7 cellular contexts compared by ENCODE assay signal in the genomic region with DNA sequence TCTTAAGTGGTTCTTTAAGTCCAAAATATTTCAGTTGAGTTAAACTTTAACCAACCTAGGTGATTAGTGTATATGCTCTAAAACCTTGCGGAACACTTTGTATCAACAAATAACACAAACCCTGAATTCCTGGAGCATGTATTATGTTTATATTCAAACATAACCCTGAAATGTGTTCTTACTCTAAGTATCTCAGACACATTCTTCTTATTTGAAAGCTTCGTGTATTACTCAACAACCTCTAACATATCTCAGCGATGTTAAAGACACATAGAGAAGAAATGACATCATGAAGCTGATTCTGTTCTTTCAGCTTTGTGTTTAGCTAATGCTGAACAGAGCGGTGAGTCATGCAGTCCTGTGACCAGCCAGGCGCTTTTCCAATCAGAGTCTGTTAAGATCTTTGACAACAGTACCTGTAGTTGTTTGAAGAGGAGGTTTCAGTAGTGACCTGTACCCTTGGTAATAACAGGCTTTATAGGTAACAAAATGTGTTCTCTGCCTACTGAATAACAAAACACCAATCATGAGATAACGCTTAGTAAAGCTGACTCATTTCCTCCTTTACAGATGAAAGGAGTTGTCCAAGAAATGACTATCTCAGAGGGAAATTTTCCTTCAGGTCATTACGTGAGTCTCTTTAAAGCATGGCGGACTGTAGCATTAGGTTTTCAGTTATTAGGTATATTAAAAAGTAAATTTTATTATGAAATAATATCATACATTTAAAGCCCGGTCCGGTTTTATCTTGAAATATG.
DNase-seq lines count a peak whose midpoint lies in the region; ATAC-seq and TF ChIP-seq lines count a peak whose summit lies in the region.

No MANE protein-coding gene starts in this region.

- H3K4me3 Mint-ChIP-seq in activated CD4-positive, alpha-beta T cell treated with anti-CD3 and anti-CD28 coated beads, Interleukin-2, amount 10 ng/mL, durations not matched to agents 7 days and 5 days: no peak overlapping the region
- H3K4me3 Mint-ChIP-seq in naive B cell: no peak overlapping the region

- TF ChIP-seq CTCF in NB4 (IDR thresholded peaks at IDR 0.05; ENCODE audit: low read depth, low read length): no peak
- no peak for TF ChIP-seq CTCF in epithelial cell of esophagus (IDR thresholded peaks at IDR 0.05; ENCODE audit: insufficient read depth, low read depth, low read length, missing control alignments)

- H3K9me3 Mint-ChIP-seq in activated CD4-positive, alpha-beta T cell treated with anti-CD3 and anti-CD28 coated beads, Interleukin-2, amount 10 ng/mL, durations not matched to agents 7 days and 5 days: peaks cover 10% of the 10 kb centered on the region
- no peaks in the 10 kb centered on the region for H3K9me3 Mint-ChIP-seq in naive B cell

- CTCF ChIA-PET in activated CD4-positive, alpha-beta T cell treated with anti-CD3 and anti-CD28 coated beads, Interleukin-2, amount 10 ng/mL, durations not matched to agents 7 days and 5 days (lab: Charles Lee): interaction anchor here (1.0 to 2.9 kb wide), 11 partner anchors 10 to 286 kb away, joined by 3 to 14 read pairs (median 3); no protein-coding TSS in a partner anchor

- DNase-seq in NB4 (ENCODE audit: low read depth) (peak; percentile 58), epithelial cell of esophagus (ENCODE audit: low read depth) (peak; percentile 100), naive B cell (no peak), superior temporal gyrus (ENCODE audit: extremely low spot score) (peak; percentile 69)
- peak; percentile 62 for DNase-seq in activated CD4-positive, alpha-beta T cell treated with anti-CD3 and anti-CD28 coated beads, Interleukin-2, amount 10 ng/mL, durations not matched to agents 7 days and 5 days

- POLR2A ChIA-PET in activated CD4-positive, alpha-beta T cell treated with anti-CD3 and anti-CD28 coated beads, Interleukin-2, amount 10 ng/mL, durations not matched to agents 7 days and 5 days (lab: Charles Lee): interaction anchor here (1.0 to 1.4 kb wide), 3 partner anchors 42 to 77 kb away, joined by 3 to 6 read pairs (median 4); partner anchors contain the start of gene KLF6

- TF ChIP-seq POLR2A in GM18505 (IDR thresholded peaks at IDR 0.05; ENCODE audit: borderline replicate concordance, extremely low read depth, insufficient read depth, insufficient read length) (no peak), NB4 (IDR thresholded peaks at IDR 0.05; ENCODE audit: extremely low read depth, insufficient read length) (no peak)

- H3K36me3 Mint-ChIP-seq in activated CD4-positive, alpha-beta T cell treated with anti-CD3 and anti-CD28 coated beads, Interleukin-2, amount 10 ng/mL, durations not matched to agents 7 days and 5 days (ENCODE audit: low read depth): no peaks in the 10 kb centered on the region
- H3K36me3 Mint-ChIP-seq in naive B cell: no peaks in the 10 kb centered on the region

- H3K27ac Mint-ChIP-seq in activated CD4-positive, alpha-beta T cell treated with anti-CD3 and anti-CD28 coated beads, Interleukin-2, amount 10 ng/mL, durations not matched to agents 7 days and 5 days: peak overlapping the region; percentile 48
- H3K27ac Mint-ChIP-seq in naive B cell: peak overlapping the region in 3 of 6 donors; percentile 36 to 86 (median 38)

- ATAC-seq in GM18505 (IDR thresholded peaks at IDR 0.05; ENCODE audit: unreplicated experiment) (peak; percentile 79), HG02588 (IDR thresholded peaks at IDR 0.05; ENCODE audit: unreplicated experiment) (peak; percentile 91), naive B cell (ENCODE audit: low read depth in 2 of 2) (peak; percentile 26 to 52)

- H3K27me3 Mint-ChIP-seq in activated CD4-positive, alpha-beta T cell treated with anti-CD3 and anti-CD28 coated beads, Interleukin-2, amount 10 ng/mL, durations not matched to agents 7 days and 5 days: no peaks in the 10 kb centered on the region
- H3K27me3 Mint-ChIP-seq in naive B cell: no peaks in the 10 kb centered on the region

- peaks cover 33% of the 10 kb centered on the region for H3K4me1 Mint-ChIP-seq in activated CD4-positive, alpha-beta T cell treated with anti-CD3 and anti-CD28 coated beads, Interleukin-2, amount 10 ng/mL, durations not matched to agents 7 days and 5 days
- peaks cover 17 to 24% (median 19%) of the 10 kb centered on the region in 3 donors for H3K4me1 Mint-ChIP-seq in naive B cell

- H3K4me3 ChIP-seq in NB4 (ENCODE audit: low read depth, low read length) (no peak overlapping the region), epithelial cell of esophagus (ENCODE audit: low read length) (no peak overlapping the region)

Comparison
In these comparisons a context has a peak if more than half of its experiments do, and no peak if none do; other contexts are left out.
1. ATAC-seq: peak in every context shown above with its lines; median percentile 91 in HG02588; 79 in GM18505; 39 in naive B cell.